8 cellular contexts compared by ENCODE assay signal in genomic region chr19:48660854-48661731, GRCh38. TPM values are rescaled to one million over a fixed set of nuclear protein-coding genes. Genes with fewer than 3 reads are reported as not detected.
A peak's percentile ranks its signal among the peaks of the same experiment; 100 is the strongest.
DNase-seq lines count a peak whose midpoint lies in the region; ATAC-seq and TF ChIP-seq lines count a peak whose summit lies in the region.

No MANE protein-coding gene starts in this region.

- H3K79me2 ChIP-seq in KMS-11 (ENCODE audit: insufficient read depth, low read depth) = no peaks in the 10 kb centered on the region

- peak overlapping the region; percentile 40; the same call in 1 of the 2 replicates for H3K9ac ChIP-seq in KMS-11

- H3K27ac ChIP-seq in KMS-11 = peak overlapping the region; percentile 61

- intact Hi-C loops in cardiac septum (cut with DNase I) = loop anchor here (5.0 kb wide), 1 partner anchor 121 kb away; no protein-coding TSS in a partner anchor

- H3K36me3 ChIP-seq in KMS-11 (ENCODE audit: insufficient read depth) = no peaks in the 10 kb centered on the region

- no peak for TF ChIP-seq CTCF in KMS-11 (conservative IDR thresholded peaks at IDR 0.05; ENCODE audit: low read depth, low read length)

- ATAC-seq in GM21717 (IDR thresholded peaks at IDR 0.05; ENCODE audit: unreplicated experiment) = peak; percentile 81

- H3K4me3 ChIP-seq in KMS-11 (IDR thresholded peaks at IDR 0.05; ENCODE audit: insufficient read depth, low read depth, low read length) = no peak overlapping the region

- peaks cover 30% of the 10 kb centered on the region for H3K27me3 ChIP-seq in KMS-11 (ENCODE audit: insufficient read depth, low read depth)

- H2AFZ ChIP-seq in KMS-11 (ENCODE audit: low read depth) = peak overlapping the region; percentile 77

- DNase-seq in DMS153 treated with DMSO at 0.1 percent for 48 hours (lab: John Stamatoyannopoulos, UW; ENCODE audit: unreplicated experiment) (peak; percentile 95), SW 1271 (lab: John Stamatoyannopoulos, UW) (peak; percentile 85 to 90), cardiac septum (ENCODE audit: low spot score) (peak; percentile 91), retina (peak; percentile 61), NCI-H2171 (lab: John Stamatoyannopoulos, UW) (no peak)
- DNase-seq in activated naive CD8-positive, alpha-beta T cell treated with anti-CD3 and anti-CD28 coated beads, Interleukin-2, amount 50 U/mL, for 16 hours (ENCODE audit: low read depth, low spot score) = peak; percentile 68

- peaks cover 13% of the 10 kb centered on the region for H3K4me1 ChIP-seq in KMS-11 (ENCODE audit: low read depth, poor library complexity, severe bottlenecking)

- H3K4me2 ChIP-seq in KMS-11 = peak overlapping the region; percentile 46

- H4K20me1 ChIP-seq in KMS-11 (ENCODE audit: insufficient read depth) = no peaks in the 10 kb centered on the region

RNA-seq across cellular contexts. Expression of gene NTN5, which starts 11.7 kb away (rescaled TPM):
- not detected for total RNA-seq in cardiac septum

RNA-seq across cellular contexts. Expression of gene CA11, which starts 15.1 kb away (rescaled TPM):
- 6.5 TPM for total RNA-seq in cardiac septum

RNA-seq across cellular contexts. Expression of gene DBP, which starts 23.9 kb away (rescaled TPM):
- total RNA-seq in cardiac septum = 4.4 TPM

RNA-seq across cellular contexts. Expression of gene FUT2, which starts 34.7 kb away (rescaled TPM):
- total RNA-seq in cardiac septum = not detected

RNA-seq across cellular contexts. Expression of gene SPHK2, which starts 41.8 kb away (rescaled TPM):
- total RNA-seq in cardiac septum = 8.5 TPM
